8 cellular contexts compared by ENCODE assay signal in genomic region chr19:10118960-10119359, GRCh38. TPM values are rescaled to one million over a fixed set of nuclear protein-coding genes. Genes with fewer than 3 reads are reported as not detected.
DNase-seq lines count a peak whose midpoint lies in the region; ATAC-seq, FAIRE-seq and TF ChIP-seq lines count a peak whose summit lies in the region.

No MANE protein-coding gene starts in this region.

- no peaks in the 10 kb centered on the region for H3K9me3 ChIP-seq in DOHH2 (ENCODE audit: control insufficient read depth, insufficient read depth, low read length)
- H3K9me3 ChIP-seq in Panc1 (ENCODE audit: control insufficient read depth, insufficient read depth, low read depth, low read length): no peaks in the 10 kb centered on the region
- no peaks in the 10 kb centered on the region for H3K9me3 ChIP-seq in endothelial cell of umbilical vein (replicated peaks; ENCODE audit: control insufficient read depth, insufficient read depth, low read length)
- H3K9me3 ChIP-seq in pancreas: no peaks in the 10 kb centered on the region

- no peaks in the 10 kb centered on the region for H3K9me2 ChIP-seq in DOHH2 (replicated peaks; ENCODE audit: control insufficient read depth, low read length)

- CTCF ChIA-PET in Panc1 (lab: Charles Lee): no interaction called here
- CTCF ChIA-PET in endothelial cell of umbilical vein (lab: Charles Lee): interaction anchor here (0.9 kb wide), 1 partner anchor 131 kb away, joined by 3 read pairs; no protein-coding TSS in a partner anchor

- DNase-seq in Panc1 (ENCODE audit: low read depth, low spot score) (no peak), endothelial cell of umbilical vein (ENCODE audit: low read depth, low spot score) (no peak), pancreas (peak in 1 of 6 donors; percentile 81), NCI-H187 (lab: John Stamatoyannopoulos, UW) (no peak), foreskin melanocyte (no peak), hippocampal formation (lab: John Stamatoyannopoulos, UW) (no peak)

- in situ Hi-C loops in Panc1 (cut with HindIII; ENCODE audit: low pct_unique_long_range_greater_than_20kb, low sequenced_read_pairs): no loop called here

- no peaks in the 10 kb centered on the region for H3K9me1 ChIP-seq in endothelial cell of umbilical vein (replicated peaks; ENCODE audit: control insufficient read depth, extremely low read depth, insufficient read depth, low read length)

- peaks cover 54% of the 10 kb centered on the region for H3K36me3 ChIP-seq in DOHH2 (ENCODE audit: control insufficient read depth, low read length)
- peaks cover 3% of the 10 kb centered on the region; the same call in 1 of the 2 replicates for H3K36me3 ChIP-seq in Panc1 (ENCODE audit: control insufficient read depth, insufficient read depth, low read length)
- peaks cover 0 to 30% of the 10 kb centered on the region in 2 experiments for H3K36me3 ChIP-seq in endothelial cell of umbilical vein (ENCODE audit: control insufficient read depth in 2 of 2, extremely low read depth in 1 of 2, insufficient read depth in 2 of 2, low read length in 2 of 2)
- H3K36me3 ChIP-seq in pancreas: peaks cover 0 to 18% (median 10%) of the 10 kb centered on the region in 3 donors

- peak overlapping the region; percentile 86 for H3K4me2 ChIP-seq in DOHH2 (ENCODE audit: low read length)
- peak overlapping the region; percentile 78 for H3K4me2 ChIP-seq in endothelial cell of umbilical vein (ENCODE audit: insufficient read depth, low read length)

- peak overlapping the region; percentile 53 for H3K27ac ChIP-seq in DOHH2 (ENCODE audit: low read depth, low read length)
- H3K27ac ChIP-seq in Panc1 (ENCODE audit: low read length): peak overlapping the region; percentile 88
- peak overlapping the region; percentile 71 for H3K27ac ChIP-seq in endothelial cell of umbilical vein (ENCODE audit: insufficient read depth, low read depth, low read length)
- H3K27ac ChIP-seq in pancreas: peak overlapping the region in 1 of 4 donors; percentile 32

- H3K4me1 ChIP-seq in DOHH2 (ENCODE audit: control insufficient read depth, low read length) (peaks cover 23% of the 10 kb centered on the region), Panc1 (ENCODE audit: control insufficient read depth, insufficient read depth, low read length) (no peaks in the 10 kb centered on the region; the same call in 1 of the 2 replicates), endothelial cell of umbilical vein (ENCODE audit: control insufficient read depth, extremely low read depth, insufficient read depth, low read length) (peaks cover 11% of the 10 kb centered on the region), pancreas (peaks cover 0 to 8% (median 4%) of the 10 kb centered on the region in 3 donors)

- peaks cover 24% of the 10 kb centered on the region for H3F3A ChIP-seq in DOHH2 (ENCODE audit: control insufficient read depth, insufficient read depth)

- peak overlapping the region; percentile 95 for H3K4me3 ChIP-seq in DOHH2 (ENCODE audit: low read length)
- peak overlapping the region; percentile 73 to 84 for H3K4me3 ChIP-seq in Panc1 (ENCODE audit: low read depth in 2 of 2, low read length in 2 of 2)
- H3K4me3 ChIP-seq in endothelial cell of umbilical vein (replicated peaks in 1 of 3; ENCODE audit: insufficient read depth in 1 of 3, low read depth in 1 of 3, low read length in 3 of 3): peak overlapping the region; percentile 66 to 83 (median 81)
- H3K4me3 ChIP-seq in pancreas: peak overlapping the region; percentile 74 to 99 (median 83)

- H3K27me3 ChIP-seq in DOHH2 (ENCODE audit: control insufficient read depth, low read length): no peaks in the 10 kb centered on the region
- no peaks in the 10 kb centered on the region for H3K27me3 ChIP-seq in Panc1 (ENCODE audit: control insufficient read depth, insufficient read depth, low read length)
- H3K27me3 ChIP-seq in endothelial cell of umbilical vein (ENCODE audit: control insufficient read depth in 2 of 2, insufficient read depth in 2 of 2, low read length in 2 of 2): no peaks in the 10 kb centered on the region
- no peaks in the 10 kb centered on the region for H3K27me3 ChIP-seq in pancreas

- TF ChIP-seq CTCF in DOHH2 (IDR thresholded peaks at IDR 0.05; ENCODE audit: low read depth, low read length, poor library complexity, severe bottlenecking) (no peak), Panc1 (IDR thresholded peaks at IDR 0.05) (no peak), endothelial cell of umbilical vein (IDR thresholded peaks at IDR 0.05; ENCODE audit: extremely low read depth in 1 of 2, insufficient read depth in 1 of 2, low read depth in 1 of 2, low read length in 2 of 2) (no peak), pancreas (IDR thresholded peaks at IDR 0.05) (no peak)

- ATAC-seq in Panc1 (no peak), pancreas (no peak), HG02759 (IDR thresholded peaks at IDR 0.05; ENCODE audit: unreplicated experiment) (no peak)

- 22 to 25% methylated on average over 12 of the region's 12 CpGs for WGBS in pancreas, 2 donors

- H3K79me2 ChIP-seq in DOHH2 (ENCODE audit: control insufficient read depth, low read length) (peaks cover 24% of the 10 kb centered on the region), endothelial cell of umbilical vein (ENCODE audit: control insufficient read depth, insufficient read depth, low read length) (peaks cover 18% of the 10 kb centered on the region)

- TF ChIP-seq POLR2A in endothelial cell of umbilical vein (IDR thresholded peaks at IDR 0.05; ENCODE audit: low read depth, low read length): no peak

- FAIRE-seq in endothelial cell of umbilical vein (lab: Jason Lieb, UNC) (no peak), pancreas (lab: Jason Lieb, UNC) (no peak)

- peak overlapping the region; percentile 94 for H3K9ac ChIP-seq in endothelial cell of umbilical vein (replicated peaks; ENCODE audit: extremely low read depth, insufficient read depth, low read length)

- dilution Hi-C loops in endothelial cell of umbilical vein (cut with MboI; ENCODE audit: extremely low pct_ligation_motif_present, low sequenced_read_pairs): no loop called here

- H4K20me1 ChIP-seq in DOHH2 (ENCODE audit: control insufficient read depth, insufficient read depth, low read depth, low read length) (peaks cover 6% of the 10 kb centered on the region), endothelial cell of umbilical vein (replicated peaks; ENCODE audit: control insufficient read depth, extremely low read depth, insufficient read depth, low read length) (no peaks in the 10 kb centered on the region)

- POLR2A ChIA-PET in Panc1 (lab: Charles Lee) (interaction anchor here (0.6 kb wide), 1 partner anchor 131 kb away, joined by 4 read pairs; no protein-coding TSS in a partner anchor), endothelial cell of umbilical vein (lab: Charles Lee) (no interaction called here)

- BruUV-seq in Panc1 (replicated peaks; lab: Mats Ljungman, UMichigan): no TSS peak
- no TSS peak for BruUV-seq in endothelial cell of umbilical vein (replicated peaks; lab: Mats Ljungman, UMichigan)

- no peak overlapping the region for H2AFZ ChIP-seq in endothelial cell of umbilical vein (ENCODE audit: low read depth, low read length)

- intact Hi-C loops in Panc1 (cut with micrococcal nuclease; ENCODE audit: unreplicated experiment) (no loop called here), endothelial cell of umbilical vein (cut with micrococcal nuclease) (no loop called here), pancreas (cut with DNase I) (loop anchor here in 1 of 3 donors (10.0 kb wide), 1 partner anchor 174 kb away; no protein-coding TSS in a partner anchor)

RNA-seq across cellular contexts. Expression of gene EIF3G, which starts 0.7 kb away (rescaled TPM):
- total RNA-seq in Panc1 (2021; ENCODE audit: unreplicated experiment) (233 TPM), endothelial cell of umbilical vein (213 and 217 TPM in 2 replicates), pancreas (100 to 1,000 TPM; 146 to 215 (median 181) TPM)
- 320 TPM for polyA plus RNA-seq in Panc1 (2012; ENCODE audit: insufficient read length)
- polyA plus RNA-seq in endothelial cell of umbilical vein (253 and 294 TPM in 2 replicates), pancreas (100 to 1,000 TPM; 169 to 228 TPM)
- polyA plus RNA-seq in endothelial cell of umbilical vein (2011; cell fraction: cytosol; rRNA removed): 211 and 218 TPM in 2 replicates
- polyA plus RNA-seq in endothelial cell of umbilical vein (2011; cell fraction: nucleus; rRNA removed): 484 and 500 TPM in 2 replicates
- polyA plus RNA-seq in endothelial cell of umbilical vein (2012): 179 and 217 TPM in 2 replicates
- 67.6 and 74.9 TPM in 2 replicates for polyA minus RNA-seq in endothelial cell of umbilical vein
- polyA minus RNA-seq in endothelial cell of umbilical vein (2011; cell fraction: cytosol; rRNA and poly(A)+ RNA removed): 87.3 TPM
- polyA minus RNA-seq in endothelial cell of umbilical vein (2011; cell fraction: nucleus; rRNA and poly(A)+ RNA removed): 57.2 and 87.4 TPM in 2 replicates

RNA-seq across cellular contexts. Expression of gene P2RY11, which starts 7.5 kb away (rescaled TPM):
- 12.5 TPM for total RNA-seq in Panc1 (2021; ENCODE audit: unreplicated experiment)
- 18.5 TPM for polyA plus RNA-seq in Panc1 (2012; ENCODE audit: insufficient read length)
- total RNA-seq in endothelial cell of umbilical vein: 10.7 and 14.6 TPM in 2 replicates
- 3.6 and 5.4 TPM in 2 replicates for polyA plus RNA-seq in endothelial cell of umbilical vein
- 1.5 and 2.9 TPM in 2 replicates for polyA plus RNA-seq in endothelial cell of umbilical vein (2011; cell fraction: cytosol; rRNA removed)
- 14.2 and 14.5 TPM in 2 replicates for polyA plus RNA-seq in endothelial cell of umbilical vein (2011; cell fraction: nucleus; rRNA removed)
- polyA plus RNA-seq in endothelial cell of umbilical vein (2012): 2.6 and 5.6 TPM in 2 replicates
- polyA minus RNA-seq in endothelial cell of umbilical vein: 4.0 and 5.1 TPM in 2 replicates
- 21.9 TPM for polyA minus RNA-seq in endothelial cell of umbilical vein (2011; cell fraction: cytosol; rRNA and poly(A)+ RNA removed)
- 5.0 and 13.9 TPM in 2 replicates for polyA minus RNA-seq in endothelial cell of umbilical vein (2011; cell fraction: nucleus; rRNA and poly(A)+ RNA removed)
- 1 to 10 TPM; 2.5 to 8.5 (median 5.8) TPM for total RNA-seq in pancreas
- 10 to 100 TPM; 17.4 TPM for polyA plus RNA-seq in pancreas

RNA-seq across cellular contexts. Expression of gene PPAN, which starts 12.8 kb away (rescaled TPM):
- total RNA-seq in Panc1 (2021; ENCODE audit: unreplicated experiment): 63.3 TPM
- polyA plus RNA-seq in Panc1 (2012; ENCODE audit: insufficient read length): 72.0 TPM
- 50.4 and 51.6 TPM in 2 replicates for total RNA-seq in endothelial cell of umbilical vein
- polyA plus RNA-seq in endothelial cell of umbilical vein: 27.6 and 30.1 TPM in 2 replicates
- polyA plus RNA-seq in endothelial cell of umbilical vein (2011; cell fraction: cytosol; rRNA removed): 21.2 and 23.0 TPM in 2 replicates
- polyA plus RNA-seq in endothelial cell of umbilical vein (2011; cell fraction: nucleus; rRNA removed): 51.0 and 57.7 TPM in 2 replicates
- 22.0 and 31.9 TPM in 2 replicates for polyA plus RNA-seq in endothelial cell of umbilical vein (2012)
- polyA minus RNA-seq in endothelial cell of umbilical vein: 42.2 and 48.6 TPM in 2 replicates
- 66.6 TPM for polyA minus RNA-seq in endothelial cell of umbilical vein (2011; cell fraction: cytosol; rRNA and poly(A)+ RNA removed)
- polyA minus RNA-seq in endothelial cell of umbilical vein (2011; cell fraction: nucleus; rRNA and poly(A)+ RNA removed): 28.7 and 43.4 TPM in 2 replicates
- 10 to 100 TPM in 5 of 6 donors, 1 to 10 TPM in 1; 9.3 to 32.0 (median 15.8) TPM for total RNA-seq in pancreas
- polyA plus RNA-seq in pancreas: 10 to 100 TPM; 55.9 to 67.9 TPM

RNA-seq across cellular contexts. Expression of gene ANGPTL6, which starts 16.5 kb away (rescaled TPM):
- total RNA-seq in Panc1 (2021; ENCODE audit: unreplicated experiment) (0.74 TPM), endothelial cell of umbilical vein (not detected in 2 replicates), pancreas (1 to 10 TPM in 1 of 6 donors, under 1 TPM in 5; 0.12 to 1.1 (median 0.74) TPM)
- 0.87 TPM for polyA plus RNA-seq in Panc1 (2012; ENCODE audit: insufficient read length)
- polyA plus RNA-seq in endothelial cell of umbilical vein (0.15 and 0.32 TPM in 2 replicates), pancreas (1 to 10 TPM; 1.2 to 1.7 TPM)
- 0.08 and 0.10 TPM in 2 replicates for polyA plus RNA-seq in endothelial cell of umbilical vein (2011; cell fraction: cytosol; rRNA removed)
- polyA plus RNA-seq in endothelial cell of umbilical vein (2011; cell fraction: nucleus; rRNA removed): 0.34 TPM in 1 of 2 replicates, not detected in the other
- not detected in 2 replicates for polyA plus RNA-seq in endothelial cell of umbilical vein (2012)
- polyA minus RNA-seq in endothelial cell of umbilical vein: not detected in 2 replicates
- polyA minus RNA-seq in endothelial cell of umbilical vein (2011; cell fraction: cytosol; rRNA and poly(A)+ RNA removed): not detected
- not detected in 2 replicates for polyA minus RNA-seq in endothelial cell of umbilical vein (2011; cell fraction: nucleus; rRNA and poly(A)+ RNA removed)

RNA-seq across cellular contexts. Expression of gene SHFL, which starts 32.8 kb away (rescaled TPM):
- 17.4 TPM for total RNA-seq in Panc1 (2021; ENCODE audit: unreplicated experiment)
- 21.7 TPM for polyA plus RNA-seq in Panc1 (2012; ENCODE audit: insufficient read length)
- total RNA-seq in endothelial cell of umbilical vein: 23.6 and 34.4 TPM in 2 replicates
- 36.9 and 40.0 TPM in 2 replicates for polyA plus RNA-seq in endothelial cell of umbilical vein
- 18.6 and 27.1 TPM in 2 replicates for polyA plus RNA-seq in endothelial cell of umbilical vein (2011; cell fraction: cytosol; rRNA removed)
- polyA plus RNA-seq in endothelial cell of umbilical vein (2011; cell fraction: nucleus; rRNA removed): 86.2 and 88.9 TPM in 2 replicates
- 18.2 and 24.4 TPM in 2 replicates for polyA plus RNA-seq in endothelial cell of umbilical vein (2012)
- 13.6 and 17.4 TPM in 2 replicates for polyA minus RNA-seq in endothelial cell of umbilical vein
- polyA minus RNA-seq in endothelial cell of umbilical vein (2011; cell fraction: cytosol; rRNA and poly(A)+ RNA removed): 14.0 TPM
- 9.6 and 12.3 TPM in 2 replicates for polyA minus RNA-seq in endothelial cell of umbilical vein (2011; cell fraction: nucleus; rRNA and poly(A)+ RNA removed)
- total RNA-seq in pancreas: 10 to 100 TPM in 5 of 6 donors, 1 to 10 TPM in 1; 7.9 to 19.9 (median 14.5) TPM
- 10 to 100 TPM; 39.6 to 41.0 TPM for polyA plus RNA-seq in pancreas
